Comparison of ENCODE assay signal across 7 cellular contexts in genomic region chr15:52677593-52677992, GRCh38. TPM values are rescaled to one million over a fixed set of nuclear protein-coding genes. Genes with fewer than 3 reads are reported as not detected.
DNase-seq lines count a peak whose midpoint lies in the region; ATAC-seq and TF ChIP-seq lines count a peak whose summit lies in the region.

No MANE protein-coding gene starts in this region.

- peak overlapping the region; percentile 99 for H3K27ac ChIP-seq in VCaP
- H3K27ac ChIP-seq in suprapubic skin, result peak overlapping the region; percentile 99

- 7% methylated on average over 2 of the region's 2 CpGs for WGBS in suprapubic skin

- H3K9me3 ChIP-seq in suprapubic skin, result no peaks in the 10 kb centered on the region

- TF ChIP-seq CTCF in VCaP (conservative IDR thresholded peaks at IDR 0.05) (no peak), suprapubic skin (IDR thresholded peaks at IDR 0.05) (no peak)

- H3K4me3 ChIP-seq in iPS-11a (ENCODE audit: low read depth, low read length) (peak overlapping the region; percentile 84), suprapubic skin (peak overlapping the region; percentile 94)

- no peaks in the 10 kb centered on the region for H3K27me3 ChIP-seq in suprapubic skin

- ATAC-seq in GM18870 (IDR thresholded peaks at IDR 0.05; ENCODE audit: unreplicated experiment) (peak; percentile 26), HG02642 (IDR thresholded peaks at IDR 0.05; ENCODE audit: poor library complexity, unreplicated experiment) (peak; percentile 10)

- no peak for TF ChIP-seq EP300 in suprapubic skin (IDR thresholded peaks at IDR 0.05)

- H3K36me3 ChIP-seq in suprapubic skin, result peaks cover 14% of the 10 kb centered on the region

- TF ChIP-seq POLR2A in suprapubic skin (IDR thresholded peaks at IDR 0.05), result no peak

- DNase-seq in suprapubic skin (ENCODE audit: low spot score in 2 of 2) (no peak), superior temporal gyrus (ENCODE audit: extremely low spot score) (no peak), hypothalamus (lab: John Stamatoyannopoulos, UW) (no peak)

- H3K4me1 ChIP-seq in suprapubic skin, result peaks cover 41% of the 10 kb centered on the region

RNA-seq across cellular contexts. Expression of gene ATOSA, which starts 1.6 kb away (rescaled TPM):
- 100 to 1,000 TPM in 1 of 4 donors, 10 to 100 TPM in 3; 25.7 to 132 (median 57.9) TPM for total RNA-seq in suprapubic skin
